In genomic region chr11:47208628-47209027, GRCh38 we compare ENCODE assay signal across 8 cellular contexts.
"Had no signal": no experiment of that assay in that cellular context is flagged by ENCODE, and none has a peak within 500 bp of the region (broad histone marks: within the 10 kb centered on the region; RNA-seq: fewer than 3 reads in every experiment).

No MANE protein-coding gene starts in this region.

- H3K4me3 ChIP-seq: GM23248, HAP-1, K562 had no signal

- H3K36me3 ChIP-seq: HAP-1 had no signal

- H3K4me1 ChIP-seq: HAP-1 had no signal

- DNase-seq: GM23248, H7, HFFc6, IMR-90 had no signal

- H3K4me3 Mint-ChIP-seq: HFFc6 had no signal

- H3K9ac ChIP-seq: GM23248 had no signal

- ATAC-seq: HCT116, K562 had no signal

- H3K27ac ChIP-seq: GM23248, HL-60 had no signal

- FAIRE-seq: K562 had no signal

- H3K9me3 Mint-ChIP-seq: HFFc6 had no signal

- H3K27ac Mint-ChIP-seq: HFFc6 had no signal

- H2AFZ ChIP-seq: GM23248 had no signal
